Comparison of ENCODE assay signal across 18 cellular contexts in the genomic region with DNA sequence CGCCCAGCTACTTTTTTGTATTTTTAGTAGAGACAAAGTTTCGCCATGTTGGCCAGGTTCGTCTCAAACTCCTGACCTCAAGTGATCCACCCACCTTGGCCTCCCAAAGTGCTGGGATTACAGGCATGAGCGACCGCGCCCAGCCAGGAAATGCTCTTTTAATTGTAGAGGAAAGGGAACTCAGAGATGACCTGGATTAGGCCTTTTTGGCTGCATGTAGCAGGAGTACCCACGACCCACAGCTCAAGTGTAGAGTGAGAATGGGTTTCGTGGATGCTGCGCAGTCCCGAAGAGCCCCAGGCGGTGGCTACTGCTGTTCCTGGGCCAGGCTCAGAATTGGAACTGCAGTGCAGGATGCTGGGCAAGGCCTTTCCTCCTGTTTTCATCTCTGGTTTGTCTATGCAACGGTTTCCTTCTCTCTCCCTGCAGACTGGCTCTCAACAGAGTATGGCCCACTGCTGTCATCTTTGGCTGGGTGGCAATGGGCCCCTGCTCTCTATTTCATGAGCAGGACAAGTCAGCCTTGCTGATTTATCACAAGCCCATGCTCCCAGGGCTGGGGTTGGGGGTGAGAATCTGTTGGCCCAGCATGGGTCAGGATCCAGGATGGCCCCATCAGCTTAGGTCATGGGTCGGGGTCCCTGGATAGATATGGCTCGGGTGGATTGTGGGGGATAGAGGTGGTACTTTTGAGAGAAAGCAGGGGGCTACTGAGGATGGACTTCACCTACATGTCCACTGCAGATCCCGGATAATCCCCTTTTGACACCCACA. TPM values are rescaled to one million over a fixed set of nuclear protein-coding genes. Genes with fewer than 3 reads are reported as not detected.
DNase-seq lines count a peak whose midpoint lies in the region; ATAC-seq and TF ChIP-seq lines count a peak whose summit lies in the region.
"Had no signal": no experiment of that assay in that cellular context is flagged by ENCODE, and none has a peak within 500 bp of the region (broad histone marks: within the 10 kb centered on the region; RNA-seq: fewer than 3 reads in every experiment).

No MANE protein-coding gene starts in this region.

- H3K9me3 ChIP-seq in endodermal cell (ENCODE audit: control insufficient read depth, low read length): peaks cover 13% of the 10 kb centered on the region
- H3K9me3 ChIP-seq: BLaER1 had no signal

- no peaks in the 10 kb centered on the region for H3K4me1 Mint-ChIP-seq in activated CD8-positive, alpha-beta memory T cell treated with anti-CD3 and anti-CD28 coated beads, Interleukin-2, amount 10 ng/mL, durations not matched to agents 7 days and 5 days
- peaks cover 7% of the 10 kb centered on the region for H3K4me1 Mint-ChIP-seq in endodermal cell
- H3K4me1 Mint-ChIP-seq in osteocyte (ENCODE audit: unreplicated experiment): no peaks in the 10 kb centered on the region

- CTCF ChIA-PET in activated CD8-positive, alpha-beta memory T cell treated with anti-CD3 and anti-CD28 coated beads, Interleukin-2, amount 10 ng/mL, durations not matched to agents 7 days and 5 days (lab: Charles Lee): no interaction called here

- no peak overlapping the region for H3K27ac Mint-ChIP-seq in activated CD8-positive, alpha-beta memory T cell treated with anti-CD3 and anti-CD28 coated beads, Interleukin-2, amount 10 ng/mL, durations not matched to agents 7 days and 5 days
- H3K27ac Mint-ChIP-seq in endodermal cell: no peak overlapping the region
- no peak overlapping the region for H3K27ac Mint-ChIP-seq in osteocyte (ENCODE audit: unreplicated experiment)
- H3K27ac Mint-ChIP-seq: CD8-positive, alpha-beta T cell; GM23338 had no signal

- no peaks in the 10 kb centered on the region for H3K36me3 ChIP-seq in endodermal cell (ENCODE audit: control insufficient read depth, insufficient read depth, low read length)
- H3K36me3 ChIP-seq: BLaER1 had no signal

- ATAC-seq in activated CD8-positive, alpha-beta memory T cell treated with anti-CD3 and anti-CD28 coated beads, Interleukin-2, amount 10 ng/mL, durations not matched to agents 7 days and 5 days: no peak
- ATAC-seq: CD8-positive, alpha-beta T cell; GM23338 had no signal

- TF ChIP-seq CTCF in endodermal cell (conservative IDR thresholded peaks at IDR 0.05) (no peak), osteocyte (IDR thresholded peaks at IDR 0.05) (no peak)

- H3K4me1 ChIP-seq in endodermal cell (ENCODE audit: control insufficient read depth, insufficient read depth, low read length): no peaks in the 10 kb centered on the region
- H3K4me1 ChIP-seq: BLaER1 had no signal

- H3K27me3 Mint-ChIP-seq in activated CD8-positive, alpha-beta memory T cell treated with anti-CD3 and anti-CD28 coated beads, Interleukin-2, amount 10 ng/mL, durations not matched to agents 7 days and 5 days: no peaks in the 10 kb centered on the region
- H3K27me3 Mint-ChIP-seq in endodermal cell (ENCODE audit: insufficient read depth): peaks cover 3% of the 10 kb centered on the region
- peaks cover 8% of the 10 kb centered on the region for H3K27me3 Mint-ChIP-seq in osteocyte (ENCODE audit: unreplicated experiment)

- H3K36me3 Mint-ChIP-seq in activated CD8-positive, alpha-beta memory T cell treated with anti-CD3 and anti-CD28 coated beads, Interleukin-2, amount 10 ng/mL, durations not matched to agents 7 days and 5 days: no peaks in the 10 kb centered on the region
- H3K36me3 Mint-ChIP-seq in endodermal cell (ENCODE audit: low read depth) (no peaks in the 10 kb centered on the region), osteocyte (ENCODE audit: unreplicated experiment) (no peaks in the 10 kb centered on the region)
- H3K36me3 Mint-ChIP-seq: CD14-positive monocyte; CD8-positive, alpha-beta T cell had no signal

- H3K9ac ChIP-seq in endodermal cell (ENCODE audit: extremely low read depth, low read length, poor library complexity, severe bottlenecking): no peak overlapping the region
- H3K9ac ChIP-seq: BLaER1 had no signal

- no peak overlapping the region for H3K27ac ChIP-seq in endodermal cell (ENCODE audit: low read depth, low read length)
- H3K27ac ChIP-seq: BLaER1, HL-60 had no signal

- WGBS in endodermal cell (ENCODE audit: insufficient coverage in 1 of 2, insufficient read length in 1 of 2), 2 experiments: 84 to 92% methylated on average over 9 to 15 of the region's 15 CpGs

- H3K4me3 ChIP-seq in endodermal cell (ENCODE audit: low read length): no peak overlapping the region
- H3K4me3 ChIP-seq: BLaER1, GM23338 had no signal

- peak; percentile 9 for DNase-seq in activated CD8-positive, alpha-beta memory T cell treated with anti-CD3 and anti-CD28 coated beads, Interleukin-2, amount 10 ng/mL, durations not matched to agents 7 days and 5 days
- DNase-seq in activated CD8-positive, alpha-beta memory T cell treated with anti-CD3 and anti-CD28 coated beads, Interleukin-2, amount 50 U/mL, for 48 hours: no peak
- DNase-seq in endodermal cell: peak; percentile 24
- peak; percentile 75 for DNase-seq in osteocyte (ENCODE audit: extremely low spot score, unreplicated experiment)
- no peak for DNase-seq in anterior cingulate cortex (lab: John Stamatoyannopoulos, UW)
- no peak for DNase-seq in NCI-H524 treated with DMSO at 0.1 percent for 48 hours (lab: John Stamatoyannopoulos, UW)
- DNase-seq in cerebellum (ENCODE audit: low spot score): no peak
- DNase-seq: 8988T, Calu3, DMS79 treated with DMSO at 0.1 percent for 48 hours, GF-D8, HCEC 1CT had no signal

- no peaks in the 10 kb centered on the region for H3K9me3 Mint-ChIP-seq in activated CD8-positive, alpha-beta memory T cell treated with anti-CD3 and anti-CD28 coated beads, Interleukin-2, amount 10 ng/mL, durations not matched to agents 7 days and 5 days (ENCODE audit: low read depth)
- H3K9me3 Mint-ChIP-seq in endodermal cell (peaks cover 2% of the 10 kb centered on the region), osteocyte (ENCODE audit: unreplicated experiment) (no peaks in the 10 kb centered on the region)
- H3K9me3 Mint-ChIP-seq: CD8-positive, alpha-beta T cell; GM23338 had no signal

- H3K4me3 Mint-ChIP-seq in activated CD8-positive, alpha-beta memory T cell treated with anti-CD3 and anti-CD28 coated beads, Interleukin-2, amount 10 ng/mL, durations not matched to agents 7 days and 5 days: no peak overlapping the region
- H3K4me3 Mint-ChIP-seq in endodermal cell (no peak overlapping the region), osteocyte (ENCODE audit: unreplicated experiment) (no peak overlapping the region)
- H3K4me3 Mint-ChIP-seq: CD14-positive monocyte; CD8-positive, alpha-beta T cell; GM23338 had no signal

- no peaks in the 10 kb centered on the region for H3K27me3 ChIP-seq in endodermal cell (ENCODE audit: control insufficient read depth, insufficient read depth, low read length, poor library complexity, severe bottlenecking)
- H3K27me3 ChIP-seq: BLaER1 had no signal

RNA-seq across cellular contexts. Expression of a gene that starts 51.2 kb away (rescaled TPM):
- not detected for total RNA-seq in activated CD8-positive, alpha-beta memory T cell treated with anti-CD3 and anti-CD28 coated beads, Interleukin-2, amount 10 ng/mL, durations not matched to agents 7 days and 5 days
- 1 to 10 TPM; 4.0 to 5.3 TPM for total RNA-seq in endodermal cell
- 2.7 TPM for polyA plus RNA-seq in endodermal cell (2013, experiment 1 of 2)
- 2.0 TPM for polyA plus RNA-seq in endodermal cell (2013, experiment 2 of 2)
- total RNA-seq in osteocyte: not detected in 2 replicates
- 11.4 TPM for total RNA-seq in cerebellum
- total RNA-seq: HT1080 had no signal
- polyA plus RNA-seq: CD14-positive monocyte had no signal

Comparison
In these comparisons a context has a peak if more than half of its experiments do, and no peak if none do; other contexts are left out.
1. DNase-seq: peak in activated CD8-positive, alpha-beta memory T cell treated with anti-CD3 and anti-CD28 coated beads, Interleukin-2, amount 10 ng/mL, durations not matched to agents 7 days and 5 days (single experiment), endodermal cell (single experiment) and osteocyte (single experiment); none in activated CD8-positive, alpha-beta memory T cell treated with anti-CD3 and anti-CD28 coated beads, Interleukin-2, amount 50 U/mL, for 48 hours (single experiment), anterior cingulate cortex (0 of 58), NCI-H524 treated with DMSO at 0.1 percent for 48 hours (single experiment) and cerebellum (single experiment).